Comparison of ENCODE assay signal across 11 cellular contexts in genomic region chr7:151427705-151428392, GRCh38. TPM values are rescaled to one million over a fixed set of nuclear protein-coding genes. Genes with fewer than 3 reads are reported as not detected.
DNase-seq lines count a peak whose midpoint lies in the region; ATAC-seq, FAIRE-seq and TF ChIP-seq lines count a peak whose summit lies in the region.
"Had no signal": no experiment of that assay in that cellular context is flagged by ENCODE, and none has a peak within 500 bp of the region (broad histone marks: within the 10 kb centered on the region; RNA-seq: fewer than 3 reads in every experiment).

No MANE protein-coding gene starts in this region.

- no peaks in the 10 kb centered on the region for H3K36me3 ChIP-seq in H1 (ENCODE audit: control insufficient read depth in 2 of 4, insufficient read depth in 4 of 4, low read length in 3 of 4)
- H3K36me3 ChIP-seq in smooth muscle cell (ENCODE audit: low read depth): no peaks in the 10 kb centered on the region

- H3K9ac ChIP-seq in H1 (replicated peaks in 1 of 4; ENCODE audit: extremely low read depth in 1 of 4, low read depth in 3 of 4, low read length in 3 of 4): no peak overlapping the region
- no peak overlapping the region for H3K9ac ChIP-seq in smooth muscle cell (ENCODE audit: low read depth)

- H3K4me2 ChIP-seq in H1 (ENCODE audit: insufficient read depth in 1 of 2, low read depth in 2 of 2, low read length in 2 of 2): peak overlapping the region in 1 of 2 experiments; percentile 20; a peak in 1 of 4 replicates
- H3K4me2 ChIP-seq in smooth muscle cell: peak overlapping the region; percentile 64

- H3K27me3 ChIP-seq in H1 (replicated peaks in 1 of 4; ENCODE audit: control insufficient read depth in 3 of 4, extremely low read depth in 1 of 4, insufficient read depth in 3 of 4, low read length in 3 of 4): no peaks in the 10 kb centered on the region
- H3K27me3 ChIP-seq in smooth muscle cell (ENCODE audit: low read depth): no peaks in the 10 kb centered on the region

- no peak overlapping the region for H2BK20ac ChIP-seq in H1 (ENCODE audit: low read length)

- no peaks in the 10 kb centered on the region for H3K23me2 ChIP-seq in H1 (ENCODE audit: low read depth, low read length)

- TF ChIP-seq CTCF in H1 (IDR thresholded peaks at IDR 0.05; ENCODE audit: control extremely low read depth in 1 of 3, insufficient read depth in 1 of 3, low read depth in 1 of 3, low read length in 3 of 3): no peak
- no peak for TF ChIP-seq CTCF in smooth muscle cell (IDR thresholded peaks at IDR 0.05; ENCODE audit: borderline replicate concordance, insufficient read depth, poor library complexity, severe bottlenecking)

- ATAC-seq in GM18505 (IDR thresholded peaks at IDR 0.05; ENCODE audit: unreplicated experiment): no peak
- ATAC-seq in HG03342 (IDR thresholded peaks at IDR 0.05; ENCODE audit: unreplicated experiment): no peak

- peak; percentile 56 for DNase-seq in NCI-H82 (lab: John Stamatoyannopoulos, UW)
- DNase-seq in NCI-H82 treated with DMSO at 0.1 percent for 48 hours (lab: John Stamatoyannopoulos, UW; ENCODE audit: unreplicated experiment): no peak
- DNase-seq in NCI-H1694 treated with DMSO at 0.1 percent for 48 hours (lab: John Stamatoyannopoulos, UW): peak; percentile 48
- DNase-seq in H1 (ENCODE audit: low read depth in 1 of 2, low spot score in 2 of 2): no peak
- DNase-seq in smooth muscle cell (lab: John Stamatoyannopoulos, UW; ENCODE audit: unreplicated experiment): no peak
- no peak for DNase-seq in hippocampal formation (lab: John Stamatoyannopoulos, UW)
- DNase-seq: activated CD4-positive, CD25-positive, alpha-beta regulatory T cell treated with anti-CD3 and anti-CD28 coated beads, Interleukin-2, amount 50 U/mL, for 72 hours had no signal

- no peak overlapping the region for H3K56ac ChIP-seq in H1 (replicated peaks; ENCODE audit: insufficient read length, low read depth, low read length)

- H2BK5ac ChIP-seq in H1 (ENCODE audit: low read depth, low read length): 0 out of 2 replicates have a peak overlapping the region, but pooled peaks have one; percentile 39

- FAIRE-seq in H1 (lab: Jason Lieb, UNC): no peak
- FAIRE-seq: H54 had no signal

- no peak overlapping the region for H4K5ac ChIP-seq in H1 (ENCODE audit: insufficient read length, low read depth, low read length)

- H3K27ac ChIP-seq in H1 (ENCODE audit: low read depth, low read length) (no peak overlapping the region), smooth muscle cell (ENCODE audit: low read depth) (peak overlapping the region; percentile 67)

- no peak overlapping the region for H2BK15ac ChIP-seq in H1 (ENCODE audit: low read length)

- H4K91ac ChIP-seq in H1 (replicated peaks; ENCODE audit: insufficient read length, low read length): no peak overlapping the region

- POLR2A ChIA-PET in H1 (lab: Charles Lee; ENCODE audit: partially characterized antibody): interaction anchor here (0.8 kb wide), 1 partner anchor 10 kb away, joined by 3 read pairs; no protein-coding TSS in a partner anchor

- CTCF ChIA-PET in H1 (lab: Charles Lee; ENCODE audit: partially characterized antibody): interaction anchor here (1.4 to 2.2 kb wide), 2 partner anchors 10 to 21 kb away, joined by 4 to 5 read pairs; no protein-coding TSS in a partner anchor

- TF ChIP-seq EP300 in H1 (IDR thresholded peaks at IDR 0.05; ENCODE audit: borderline replicate concordance in 1 of 2, low read depth in 2 of 2, low read length in 2 of 2): no peak

- H3K79me1 ChIP-seq in H1 (ENCODE audit: low read depth, low read length): no peaks in the 10 kb centered on the region

- H3K4ac ChIP-seq in H1 (replicated peaks; ENCODE audit: insufficient read length, low read depth, low read length): no peak overlapping the region

- H3K18ac ChIP-seq in H1 (ENCODE audit: extremely low read depth, low read length): no peak overlapping the region

- no peak for TF ChIP-seq RAD21 in H1 (IDR thresholded peaks at IDR 0.05 in 1 of 2, conservative IDR thresholded peaks at IDR 0.05 in 1 of 2; ENCODE audit: low read depth in 2 of 2, low read length in 2 of 2)

- H2AFZ ChIP-seq in H1 (ENCODE audit: low read length): no peak overlapping the region
- no peak overlapping the region for H2AFZ ChIP-seq in smooth muscle cell (ENCODE audit: low read depth)

- H2BK120ac ChIP-seq in H1 (replicated peaks; ENCODE audit: low read depth, low read length): no peak overlapping the region

- H4K20me1 ChIP-seq in H1 (replicated peaks in 1 of 2; ENCODE audit: control insufficient read depth in 1 of 2, insufficient read depth in 2 of 2, low read length in 2 of 2): no peaks in the 10 kb centered on the region
- H4K20me1 ChIP-seq in smooth muscle cell (ENCODE audit: low read depth): no peaks in the 10 kb centered on the region

- no peak overlapping the region for H2AK5ac ChIP-seq in H1 (ENCODE audit: low read depth, low read length)

- H3K23ac ChIP-seq in H1 (ENCODE audit: insufficient read length): no peak overlapping the region

- H3K4me1 ChIP-seq in H1 (replicated peaks in 1 of 4; ENCODE audit: control insufficient read depth in 3 of 4, insufficient read depth in 4 of 4, low read length in 3 of 4) (peaks cover 5 to 20% (median 11%) of the 10 kb centered on the region in 4 experiments), smooth muscle cell (ENCODE audit: low read depth) (peaks cover 39% of the 10 kb centered on the region)

- H3K4me3 ChIP-seq in H1 (ENCODE audit: extremely low read depth in 1 of 4, insufficient read depth in 2 of 4, low read depth in 3 of 4, low read length in 4 of 4): no peak overlapping the region
- H3K4me3 ChIP-seq in smooth muscle cell: no peak overlapping the region

- no peak overlapping the region for H3K14ac ChIP-seq in H1 (ENCODE audit: insufficient read length)

- H4K8ac ChIP-seq in H1 (ENCODE audit: extremely low read depth, insufficient read depth, low read length): no peak overlapping the region

- 87% methylated on average over 9 of the region's 10 CpGs; no CpG with 5 or more reads in 1 of the 2 experiments for WGBS in H1 (ENCODE audit: extremely low coverage in 1 of 2, insufficient coverage in 1 of 2, insufficient read length in 1 of 2, insufficient replicate concordance in 2 of 2, low coverage in 1 of 2, low lambda C conversion rate in 2 of 2, missing lambda C conversion rate in 1 of 2), 2 experiments
- 65% methylated on average over 10 of the region's 10 CpGs for WGBS in smooth muscle cell (ENCODE audit: low lambda C conversion rate)

- no peak for TF ChIP-seq POLR2A in H1 (IDR thresholded peaks at IDR 0.05; ENCODE audit: control extremely low read depth in 1 of 2, low read depth in 2 of 2, low read length in 2 of 2)
- TF ChIP-seq POLR2A in GM18505 (IDR thresholded peaks at IDR 0.05; ENCODE audit: borderline replicate concordance, extremely low read depth, insufficient read depth, insufficient read length): no peak

- peaks cover 32% of the 10 kb centered on the region for H3F3A ChIP-seq in smooth muscle cell (ENCODE audit: low read depth)

- no peaks in the 10 kb centered on the region for H3K9me3 ChIP-seq in H1 (ENCODE audit: insufficient read depth in 2 of 2, low read depth in 1 of 2, low read length in 1 of 2)
- H3K9me3 ChIP-seq in smooth muscle cell (replicated peaks; ENCODE audit: low read depth): no peaks in the 10 kb centered on the region

- no peak overlapping the region for H2BK12ac ChIP-seq in H1 (ENCODE audit: low read depth, low read length)

- H3K79me2 ChIP-seq in H1 (ENCODE audit: control insufficient read depth in 1 of 2, insufficient read depth in 2 of 2, low read length in 2 of 2): no peaks in the 10 kb centered on the region
- no peaks in the 10 kb centered on the region for H3K79me2 ChIP-seq in smooth muscle cell (ENCODE audit: low read depth)

TF ChIP-seq in H1, 55 proteins besides CTCF, POLR2A, EP300 and RAD21 (continues in another document):
- TF ChIP-seq TBP (IDR thresholded peaks at IDR 0.05; ENCODE audit: low read depth, low read length) (no peak), EZH2 (IDR thresholded peaks at IDR 0.05; ENCODE audit: low read depth, low read length, severe bottlenecking) (no peak), CTBP2 (IDR thresholded peaks at IDR 0.05; ENCODE audit: borderline replicate concordance, insufficient read depth, insufficient read length, low read length) (no peak), PHF8 (conservative IDR thresholded peaks at IDR 0.05; ENCODE audit: low read depth, low read length) (no peak)

RNA-seq across cellular contexts. Expression of gene CRYGN, which starts 12.1 kb away (rescaled TPM):
- total RNA-seq in H1 (2021; fragmentation: NEBNext Ultra II Directional; extraction: Animal tissue kit (Norgen Biotek cat#: 25700)): 1.0 and 1.6 TPM in 2 replicates
- polyA plus RNA-seq in H1 (2011; rRNA removed): 0.98 and 1.3 TPM in 2 replicates
- 0.81 TPM for polyA plus RNA-seq in H1 (2011; cell fraction: cytosol; rRNA removed)
- 4.0 TPM for polyA plus RNA-seq in H1 (2011; cell fraction: nucleus; rRNA removed)
- polyA plus RNA-seq in H1 (2012, experiment 1 of 2): 0.43 to 1.7 TPM (median 1.5 TPM) in 4 replicates
- polyA plus RNA-seq in H1 (2012, experiment 2 of 2): 0.07 TPM
- 0.57 TPM for polyA plus RNA-seq in H1 (2013, experiment 1 of 2)
- 0.42 TPM for polyA plus RNA-seq in H1 (2013, experiment 2 of 2)
- 0.80 and 2.0 TPM in 2 replicates for polyA minus RNA-seq in H1 (2011; rRNA and poly(A)+ RNA removed)
- polyA minus RNA-seq in H1 (2011; cell fraction: cytosol; rRNA and poly(A)+ RNA removed): not detected
- polyA minus RNA-seq in H1 (2011; cell fraction: nucleus; rRNA and poly(A)+ RNA removed): 2.5 TPM
- total RNA-seq in smooth muscle cell: not detected in 2 replicates
- polyA plus RNA-seq in smooth muscle cell: 0.13 and 0.19 TPM in 2 replicates

RNA-seq across cellular contexts. Expression of gene WDR86, which starts 18.0 kb away (rescaled TPM):
- 14.9 and 15.8 TPM in 2 replicates for total RNA-seq in H1 (2021; fragmentation: NEBNext Ultra II Directional; extraction: Animal tissue kit (Norgen Biotek cat#: 25700))
- 12.7 and 22.1 TPM in 2 replicates for polyA plus RNA-seq in H1 (2011; rRNA removed)
- 16.7 TPM for polyA plus RNA-seq in H1 (2011; cell fraction: cytosol; rRNA removed)
- 81.5 TPM for polyA plus RNA-seq in H1 (2011; cell fraction: nucleus; rRNA removed)
- polyA plus RNA-seq in H1 (2012, experiment 1 of 2): 7.7 to 11.9 TPM (median 10.0 TPM) in 4 replicates
- polyA plus RNA-seq in H1 (2012, experiment 2 of 2): 5.0 TPM
- 7.4 TPM for polyA plus RNA-seq in H1 (2013, experiment 1 of 2)
- 7.4 TPM for polyA plus RNA-seq in H1 (2013, experiment 2 of 2)
- polyA minus RNA-seq in H1 (2011; rRNA and poly(A)+ RNA removed): 12.4 and 18.2 TPM in 2 replicates
- polyA minus RNA-seq in H1 (2011; cell fraction: cytosol; rRNA and poly(A)+ RNA removed): 10.6 TPM
- 30.4 TPM for polyA minus RNA-seq in H1 (2011; cell fraction: nucleus; rRNA and poly(A)+ RNA removed)
- 1.3 and 5.6 TPM in 2 replicates for total RNA-seq in smooth muscle cell
- polyA plus RNA-seq in smooth muscle cell: 4.1 and 8.3 TPM in 2 replicates
- total RNA-seq: myocyte had no signal

Comparison
In these comparisons a context has a peak if more than half of its experiments do, and no peak if none do; other contexts are left out.
1. DNase-seq: peak in NCI-H82 (single experiment) and NCI-H1694 treated with DMSO at 0.1 percent for 48 hours (single experiment); none in NCI-H82 treated with DMSO at 0.1 percent for 48 hours (single experiment), H1 (0 of 2), smooth muscle cell (single experiment) and hippocampal formation (0 of 2).